1 cellular context compared by ENCODE assay signal in the genomic region with DNA sequence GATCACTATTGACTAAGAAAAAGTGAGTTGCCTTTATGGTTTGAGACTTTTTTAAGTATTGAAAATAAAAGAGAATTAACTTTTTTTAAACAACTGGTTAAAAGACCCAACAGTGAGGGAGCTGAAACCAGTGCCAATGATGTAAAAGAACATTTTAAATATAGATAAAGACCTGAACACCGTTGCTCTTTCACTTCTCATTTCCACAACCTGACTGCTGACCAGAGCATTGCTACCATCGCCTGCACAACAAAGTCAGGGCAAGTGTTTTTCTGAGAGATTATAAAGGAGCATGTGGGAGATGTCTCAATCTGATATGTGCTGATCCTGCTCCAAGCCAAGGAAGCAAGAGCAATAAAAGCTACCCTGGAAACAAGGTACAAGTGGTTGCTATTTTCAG.
TF ChIP-seq lines count a peak whose summit lies in the region.

No MANE protein-coding gene starts in this region.

TF ChIP-seq in GM12878, 131 proteins besides CTCF, POLR2A, EP300 and RAD21:
- TF ChIP-seq ZNF274 (IDR thresholded peaks at IDR 0.05; ENCODE audit: insufficient read depth, insufficient read length) (no peak), ZNF24 (IDR thresholded peaks at IDR 0.05) (peak; percentile 52; the same call in 1 of the 2 replicates), ZNF207 (IDR thresholded peaks at IDR 0.05; ENCODE audit: borderline replicate concordance) (no peak), ETV6 (conservative IDR thresholded peaks at IDR 0.05 in 1 of 2, IDR thresholded peaks at IDR 0.05 in 1 of 2; ENCODE audit: borderline replicate concordance in 1 of 2, low read depth in 1 of 2) (no peak), DPF2 (IDR thresholded peaks at IDR 0.05) (peak; percentile 16; the same call in 1 of the 2 replicates), ZSCAN29 (IDR thresholded peaks at IDR 0.05) (no peak), ZNF217 (IDR thresholded peaks at IDR 0.05) (no peak), CBFB (IDR thresholded peaks at IDR 0.05; ENCODE audit: low read depth) (no peak), STAT1 (conservative IDR thresholded peaks at IDR 0.05) (no peak), LARP7 (IDR thresholded peaks at IDR 0.05) (no peak), MEF2A (IDR thresholded peaks at IDR 0.05; ENCODE audit: insufficient read depth, low read depth, low read length) (peak; percentile 58; the same call in 1 of the 2 replicates), POU2F2 (IDR thresholded peaks at IDR 0.05; ENCODE audit: borderline replicate concordance, low read depth, low read length) (no peak), ZNF622 (IDR thresholded peaks at IDR 0.05) (no peak), NBN (IDR thresholded peaks at IDR 0.05) (0 out of 2 replicates have a peak, but pooled peaks have one; percentile 15), CREB1 (IDR thresholded peaks at IDR 0.05; ENCODE audit: low read depth) (no peak), RUNX3 (IDR thresholded peaks at IDR 0.05; ENCODE audit: low read length) (peak; percentile 64), NFIC (IDR thresholded peaks at IDR 0.05; ENCODE audit: low read depth, low read length) (peak; percentile 45; the same call in 1 of the 2 replicates), SMC3 (IDR thresholded peaks at IDR 0.05; ENCODE audit: borderline replicate concordance, low read length) (no peak), SMAD5 (IDR thresholded peaks at IDR 0.05; ENCODE audit: low read depth) (no peak), CBX3 (IDR thresholded peaks at IDR 0.05; ENCODE audit: borderline replicate concordance, low read depth) (no peak), SUZ12 (IDR thresholded peaks at IDR 0.05; ENCODE audit: unreplicated experiment) (no peak), IRF4 (IDR thresholded peaks at IDR 0.05; ENCODE audit: low read depth, low read length) (0 out of 2 replicates have a peak, but pooled peaks have one; percentile 54), CREM (IDR thresholded peaks at IDR 0.05; ENCODE audit: low read depth) (peak; percentile 29; the same call in 1 of the 2 replicates), NR2F1 (conservative IDR thresholded peaks at IDR 0.05) (no peak), BCL11A (IDR thresholded peaks at IDR 0.05; ENCODE audit: low read depth, low read length) (peak; percentile 42; the same call in 1 of the 2 replicates), BHLHE40 (IDR thresholded peaks at IDR 0.05; ENCODE audit: borderline replicate concordance in 1 of 2, low read depth in 2 of 2, low read length in 1 of 2) (peak in 1 of 2 experiments; percentile 48; a peak in 2 of 4 replicates), MXI1 (IDR thresholded peaks at IDR 0.05; ENCODE audit: low read depth, low read length) (0 out of 2 replicates have a peak, but pooled peaks have one; percentile 20), ATF7 (IDR thresholded peaks at IDR 0.05; ENCODE audit: low read depth) (0 out of 2 replicates have a peak, but pooled peaks have one; percentile 20), RCOR1 (conservative IDR thresholded peaks at IDR 0.05; ENCODE audit: low read depth, low read length) (no peak), CBX5 (IDR thresholded peaks at IDR 0.05; ENCODE audit: low read depth) (no peak), ESRRA (IDR thresholded peaks at IDR 0.05; ENCODE audit: low read length) (no peak), PAX5 (IDR thresholded peaks at IDR 0.05; ENCODE audit: borderline replicate concordance, low read depth, low read length) (0 out of 2 replicates have a peak, but pooled peaks have one; percentile 32), MTA2 (IDR thresholded peaks at IDR 0.05; ENCODE audit: low read depth) (peak; percentile 46; the same call in 1 of the 2 replicates), SREBF1 (IDR thresholded peaks at IDR 0.05; ENCODE audit: low read length) (no peak), MEF2B (IDR thresholded peaks at IDR 0.05; ENCODE audit: partially characterized antibody, poor library complexity, severe bottlenecking) (peak; percentile 19), SPI1 (IDR thresholded peaks at IDR 0.05; ENCODE audit: borderline replicate concordance, insufficient read depth, low read depth, low read length) (peak; percentile 89)
- TF ChIP-seq, protein P1, sequence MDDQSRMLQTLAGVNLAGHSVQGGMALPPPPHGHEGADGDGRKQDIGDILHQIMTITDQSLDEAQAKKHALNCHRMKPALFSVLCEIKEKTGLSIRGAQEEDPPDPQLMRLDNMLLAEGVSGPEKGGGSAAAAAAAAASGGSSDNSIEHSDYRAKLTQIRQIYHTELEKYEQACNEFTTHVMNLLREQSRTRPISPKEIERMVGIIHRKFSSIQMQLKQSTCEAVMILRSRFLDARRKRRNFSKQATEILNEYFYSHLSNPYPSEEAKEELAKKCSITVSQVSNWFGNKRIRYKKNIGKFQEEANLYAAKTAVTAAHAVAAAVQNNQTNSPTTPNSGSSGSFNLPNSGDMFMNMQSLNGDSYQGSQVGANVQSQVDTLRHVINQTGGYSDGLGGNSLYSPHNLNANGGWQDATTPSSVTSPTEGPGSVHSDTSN (IDR thresholded peaks at IDR 0.05; ENCODE audit: insufficient replicate concordance, low read depth, low read length) = no peak
- TF ChIP-seq, protein P2, sequence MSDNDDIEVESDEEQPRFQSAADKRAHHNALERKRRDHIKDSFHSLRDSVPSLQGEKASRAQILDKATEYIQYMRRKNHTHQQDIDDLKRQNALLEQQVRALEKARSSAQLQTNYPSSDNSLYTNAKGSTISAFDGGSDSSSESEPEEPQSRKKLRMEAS (IDR thresholded peaks at IDR 0.05; ENCODE audit: low read depth, low read length) = no peak
- TF ChIP-seq, protein P3, sequence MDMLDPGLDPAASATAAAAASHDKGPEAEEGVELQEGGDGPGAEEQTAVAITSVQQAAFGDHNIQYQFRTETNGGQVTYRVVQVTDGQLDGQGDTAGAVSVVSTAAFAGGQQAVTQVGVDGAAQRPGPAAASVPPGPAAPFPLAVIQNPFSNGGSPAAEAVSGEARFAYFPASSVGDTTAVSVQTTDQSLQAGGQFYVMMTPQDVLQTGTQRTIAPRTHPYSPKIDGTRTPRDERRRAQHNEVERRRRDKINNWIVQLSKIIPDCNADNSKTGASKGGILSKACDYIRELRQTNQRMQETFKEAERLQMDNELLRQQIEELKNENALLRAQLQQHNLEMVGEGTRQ (IDR thresholded peaks at IDR 0.05; ENCODE audit: borderline replicate concordance, low read depth, low read length) = no peak
- TF ChIP-seq, protein P4, sequence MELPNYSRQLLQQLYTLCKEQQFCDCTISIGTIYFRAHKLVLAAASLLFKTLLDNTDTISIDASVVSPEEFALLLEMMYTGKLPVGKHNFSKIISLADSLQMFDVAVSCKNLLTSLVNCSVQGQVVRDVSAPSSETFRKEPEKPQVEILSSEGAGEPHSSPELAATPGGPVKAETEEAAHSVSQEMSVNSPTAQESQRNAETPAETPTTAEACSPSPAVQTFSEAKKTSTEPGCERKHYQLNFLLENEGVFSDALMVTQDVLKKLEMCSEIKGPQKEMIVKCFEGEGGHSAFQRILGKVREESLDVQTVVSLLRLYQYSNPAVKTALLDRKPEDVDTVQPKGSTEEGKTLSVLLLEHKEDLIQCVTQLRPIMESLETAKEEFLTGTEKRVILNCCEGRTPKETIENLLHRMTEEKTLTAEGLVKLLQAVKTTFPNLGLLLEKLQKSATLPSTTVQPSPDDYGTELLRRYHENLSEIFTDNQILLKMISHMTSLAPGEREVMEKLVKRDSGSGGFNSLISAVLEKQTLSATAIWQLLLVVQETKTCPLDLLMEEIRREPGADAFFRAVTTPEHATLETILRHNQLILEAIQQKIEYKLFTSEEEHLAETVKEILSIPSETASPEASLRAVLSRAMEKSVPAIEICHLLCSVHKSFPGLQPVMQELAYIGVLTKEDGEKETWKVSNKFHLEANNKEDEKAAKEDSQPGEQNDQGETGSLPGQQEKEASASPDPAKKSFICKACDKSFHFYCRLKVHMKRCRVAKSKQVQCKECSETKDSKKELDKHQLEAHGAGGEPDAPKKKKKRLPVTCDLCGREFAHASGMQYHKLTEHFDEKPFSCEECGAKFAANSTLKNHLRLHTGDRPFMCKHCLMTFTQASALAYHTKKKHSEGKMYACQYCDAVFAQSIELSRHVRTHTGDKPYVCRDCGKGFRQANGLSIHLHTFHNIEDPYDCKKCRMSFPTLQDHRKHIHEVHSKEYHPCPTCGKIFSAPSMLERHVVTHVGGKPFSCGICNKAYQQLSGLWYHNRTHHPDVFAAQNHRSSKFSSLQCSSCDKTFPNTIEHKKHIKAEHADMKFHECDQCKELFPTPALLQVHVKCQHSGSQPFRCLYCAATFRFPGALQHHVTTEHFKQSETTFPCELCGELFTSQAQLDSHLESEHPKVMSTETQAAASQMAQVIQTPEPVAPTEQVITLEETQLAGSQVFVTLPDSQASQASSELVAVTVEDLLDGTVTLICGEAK (IDR thresholded peaks at IDR 0.05; ENCODE audit: borderline replicate concordance) = no peak
- TF ChIP-seq, protein P5, sequence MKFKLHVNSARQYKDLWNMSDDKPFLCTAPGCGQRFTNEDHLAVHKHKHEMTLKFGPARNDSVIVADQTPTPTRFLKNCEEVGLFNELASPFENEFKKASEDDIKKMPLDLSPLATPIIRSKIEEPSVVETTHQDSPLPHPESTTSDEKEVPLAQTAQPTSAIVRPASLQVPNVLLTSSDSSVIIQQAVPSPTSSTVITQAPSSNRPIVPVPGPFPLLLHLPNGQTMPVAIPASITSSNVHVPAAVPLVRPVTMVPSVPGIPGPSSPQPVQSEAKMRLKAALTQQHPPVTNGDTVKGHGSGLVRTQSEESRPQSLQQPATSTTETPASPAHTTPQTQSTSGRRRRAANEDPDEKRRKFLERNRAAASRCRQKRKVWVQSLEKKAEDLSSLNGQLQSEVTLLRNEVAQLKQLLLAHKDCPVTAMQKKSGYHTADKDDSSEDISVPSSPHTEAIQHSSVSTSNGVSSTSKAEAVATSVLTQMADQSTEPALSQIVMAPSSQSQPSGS (IDR thresholded peaks at IDR 0.05; ENCODE audit: low read length) = peak; percentile 73
- TF ChIP-seq, protein P6, sequence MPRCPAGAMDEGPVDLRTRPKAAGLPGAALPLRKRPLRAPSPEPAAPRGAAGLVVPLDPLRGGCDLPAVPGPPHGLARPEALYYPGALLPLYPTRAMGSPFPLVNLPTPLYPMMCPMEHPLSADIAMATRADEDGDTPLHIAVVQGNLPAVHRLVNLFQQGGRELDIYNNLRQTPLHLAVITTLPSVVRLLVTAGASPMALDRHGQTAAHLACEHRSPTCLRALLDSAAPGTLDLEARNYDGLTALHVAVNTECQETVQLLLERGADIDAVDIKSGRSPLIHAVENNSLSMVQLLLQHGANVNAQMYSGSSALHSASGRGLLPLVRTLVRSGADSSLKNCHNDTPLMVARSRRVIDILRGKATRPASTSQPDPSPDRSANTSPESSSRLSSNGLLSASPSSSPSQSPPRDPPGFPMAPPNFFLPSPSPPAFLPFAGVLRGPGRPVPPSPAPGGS (IDR thresholded peaks at IDR 0.05; ENCODE audit: borderline replicate concordance, insufficient read depth, low read depth, low read length, poor library complexity, severe bottlenecking) = no peak
- TF ChIP-seq, protein P7, sequence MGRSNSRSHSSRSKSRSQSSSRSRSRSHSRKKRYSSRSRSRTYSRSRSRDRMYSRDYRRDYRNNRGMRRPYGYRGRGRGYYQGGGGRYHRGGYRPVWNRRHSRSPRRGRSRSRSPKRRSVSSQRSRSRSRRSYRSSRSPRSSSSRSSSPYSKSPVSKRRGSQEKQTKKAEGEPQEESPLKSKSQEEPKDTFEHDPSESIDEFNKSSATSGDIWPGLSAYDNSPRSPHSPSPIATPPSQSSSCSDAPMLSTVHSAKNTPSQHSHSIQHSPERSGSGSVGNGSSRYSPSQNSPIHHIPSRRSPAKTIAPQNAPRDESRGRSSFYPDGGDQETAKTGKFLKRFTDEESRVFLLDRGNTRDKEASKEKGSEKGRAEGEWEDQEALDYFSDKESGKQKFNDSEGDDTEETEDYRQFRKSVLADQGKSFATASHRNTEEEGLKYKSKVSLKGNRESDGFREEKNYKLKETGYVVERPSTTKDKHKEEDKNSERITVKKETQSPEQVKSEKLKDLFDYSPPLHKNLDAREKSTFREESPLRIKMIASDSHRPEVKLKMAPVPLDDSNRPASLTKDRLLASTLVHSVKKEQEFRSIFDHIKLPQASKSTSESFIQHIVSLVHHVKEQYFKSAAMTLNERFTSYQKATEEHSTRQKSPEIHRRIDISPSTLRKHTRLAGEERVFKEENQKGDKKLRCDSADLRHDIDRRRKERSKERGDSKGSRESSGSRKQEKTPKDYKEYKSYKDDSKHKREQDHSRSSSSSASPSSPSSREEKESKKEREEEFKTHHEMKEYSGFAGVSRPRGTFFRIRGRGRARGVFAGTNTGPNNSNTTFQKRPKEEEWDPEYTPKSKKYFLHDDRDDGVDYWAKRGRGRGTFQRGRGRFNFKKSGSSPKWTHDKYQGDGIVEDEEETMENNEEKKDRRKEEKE (IDR thresholded peaks at IDR 0.05) = no peak
- TF ChIP-seq, protein P8, sequence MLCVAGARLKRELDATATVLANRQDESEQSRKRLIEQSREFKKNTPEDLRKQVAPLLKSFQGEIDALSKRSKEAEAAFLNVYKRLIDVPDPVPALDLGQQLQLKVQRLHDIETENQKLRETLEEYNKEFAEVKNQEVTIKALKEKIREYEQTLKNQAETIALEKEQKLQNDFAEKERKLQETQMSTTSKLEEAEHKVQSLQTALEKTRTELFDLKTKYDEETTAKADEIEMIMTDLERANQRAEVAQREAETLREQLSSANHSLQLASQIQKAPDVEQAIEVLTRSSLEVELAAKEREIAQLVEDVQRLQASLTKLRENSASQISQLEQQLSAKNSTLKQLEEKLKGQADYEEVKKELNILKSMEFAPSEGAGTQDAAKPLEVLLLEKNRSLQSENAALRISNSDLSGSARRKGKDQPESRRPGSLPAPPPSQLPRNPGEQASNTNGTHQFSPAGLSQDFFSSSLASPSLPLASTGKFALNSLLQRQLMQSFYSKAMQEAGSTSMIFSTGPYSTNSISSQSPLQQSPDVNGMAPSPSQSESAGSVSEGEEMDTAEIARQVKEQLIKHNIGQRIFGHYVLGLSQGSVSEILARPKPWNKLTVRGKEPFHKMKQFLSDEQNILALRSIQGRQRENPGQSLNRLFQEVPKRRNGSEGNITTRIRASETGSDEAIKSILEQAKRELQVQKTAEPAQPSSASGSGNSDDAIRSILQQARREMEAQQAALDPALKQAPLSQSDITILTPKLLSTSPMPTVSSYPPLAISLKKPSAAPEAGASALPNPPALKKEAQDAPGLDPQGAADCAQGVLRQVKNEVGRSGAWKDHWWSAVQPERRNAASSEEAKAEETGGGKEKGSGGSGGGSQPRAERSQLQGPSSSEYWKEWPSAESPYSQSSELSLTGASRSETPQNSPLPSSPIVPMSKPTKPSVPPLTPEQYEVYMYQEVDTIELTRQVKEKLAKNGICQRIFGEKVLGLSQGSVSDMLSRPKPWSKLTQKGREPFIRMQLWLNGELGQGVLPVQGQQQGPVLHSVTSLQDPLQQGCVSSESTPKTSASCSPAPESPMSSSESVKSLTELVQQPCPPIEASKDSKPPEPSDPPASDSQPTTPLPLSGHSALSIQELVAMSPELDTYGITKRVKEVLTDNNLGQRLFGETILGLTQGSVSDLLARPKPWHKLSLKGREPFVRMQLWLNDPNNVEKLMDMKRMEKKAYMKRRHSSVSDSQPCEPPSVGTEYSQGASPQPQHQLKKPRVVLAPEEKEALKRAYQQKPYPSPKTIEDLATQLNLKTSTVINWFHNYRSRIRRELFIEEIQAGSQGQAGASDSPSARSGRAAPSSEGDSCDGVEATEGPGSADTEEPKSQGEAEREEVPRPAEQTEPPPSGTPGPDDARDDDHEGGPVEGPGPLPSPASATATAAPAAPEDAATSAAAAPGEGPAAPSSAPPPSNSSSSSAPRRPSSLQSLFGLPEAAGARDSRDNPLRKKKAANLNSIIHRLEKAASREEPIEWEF (IDR thresholded peaks at IDR 0.05; ENCODE audit: insufficient replicate concordance, low read depth, low read length) = no peak
